In genomic region chr9:33151007-33151557, GRCh38 we compare ENCODE assay signal across 8 cellular contexts.
DNase-seq lines count a peak whose midpoint lies in the region; ATAC-seq and TF ChIP-seq lines count a peak whose summit lies in the region.

No MANE protein-coding gene starts in this region.

- H3K27me3 ChIP-seq in mucosa of stomach (ENCODE audit: control insufficient read depth, insufficient read depth, low read length), result no peaks in the 10 kb centered on the region
- no peaks in the 10 kb centered on the region for H3K27me3 ChIP-seq in WERI-Rb-1 (ENCODE audit: insufficient read depth, low read depth, severe bottlenecking)

- H3K9me3 ChIP-seq in mucosa of stomach (ENCODE audit: control insufficient read depth, low read length) (no peaks in the 10 kb centered on the region), WERI-Rb-1 (ENCODE audit: severe bottlenecking) (no peaks in the 10 kb centered on the region)

- H3K36me3 ChIP-seq in mucosa of stomach (ENCODE audit: control insufficient read depth, insufficient read depth, low read length) (no peaks in the 10 kb centered on the region), WERI-Rb-1 (no peaks in the 10 kb centered on the region)

- peaks cover 27% of the 10 kb centered on the region for H3K4me1 ChIP-seq in mucosa of stomach (ENCODE audit: control insufficient read depth, insufficient read depth, low read length)

- no peak for ATAC-seq in HG03378 (IDR thresholded peaks at IDR 0.05; ENCODE audit: unreplicated experiment)

- H3K27ac ChIP-seq in coronary artery, result peak overlapping the region; percentile 80 to 84
- H3K27ac ChIP-seq in WERI-Rb-1, result no peak overlapping the region

- TF ChIP-seq CTCF in coronary artery (IDR thresholded peaks at IDR 0.05) (no peak), WERI-Rb-1 (IDR thresholded peaks at IDR 0.05; ENCODE audit: low read depth, low read length) (no peak), GM10266 (IDR thresholded peaks at IDR 0.05; ENCODE audit: control insufficient read depth, insufficient read depth, low read depth, missing control alignments) (no peak)

- peak overlapping the region; percentile 0 for H3K9ac ChIP-seq in mucosa of stomach (ENCODE audit: low read length)

- DNase-seq in EL (peak; percentile 96), NCI-H226 (peak; percentile 88), coronary artery (ENCODE audit: low spot score) (peak; percentile 78), SW480 (ENCODE audit: low spot score) (no peak), WERI-Rb-1 (no peak), GM10266 (ENCODE audit: extremely low spot score) (no peak)

- H3K4me3 ChIP-seq in coronary artery (peak overlapping the region; percentile 31), mucosa of stomach (ENCODE audit: low read length) (no peak overlapping the region), WERI-Rb-1 (ENCODE audit: low read depth, low read length) (no peak overlapping the region)

Comparison
In these comparisons a context has a peak if more than half of its experiments do, and no peak if none do; other contexts are left out.
1. DNase-seq: peak in EL (single experiment), NCI-H226 (single experiment) and coronary artery (single experiment); none in SW480 (single experiment), WERI-Rb-1 (single experiment) and GM10266 (single experiment).